In the genomic region with DNA sequence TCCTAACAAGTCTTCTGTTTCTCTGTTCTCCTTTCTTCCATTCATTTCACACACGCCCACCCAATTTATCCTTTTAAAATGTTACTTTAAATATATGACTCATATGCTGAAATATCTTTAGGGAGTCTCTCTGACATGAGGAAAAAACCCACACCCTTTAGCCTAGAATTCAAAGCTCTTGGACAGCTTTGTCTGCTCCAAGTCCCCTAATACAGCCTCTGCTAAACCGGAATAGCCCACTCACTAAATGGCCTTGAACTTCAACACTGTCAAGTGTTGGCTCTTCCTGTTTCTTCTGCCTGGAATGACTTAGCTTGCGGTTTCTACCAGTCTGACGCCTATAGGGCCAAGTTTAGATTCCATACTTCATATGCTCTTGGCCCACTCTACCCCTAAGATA, we compare ENCODE assay signal across 8 cellular contexts. TPM values are rescaled to one million over a fixed set of nuclear protein-coding genes. Genes with fewer than 3 reads are reported as not detected.
DNase-seq lines count a peak whose midpoint lies in the region; ATAC-seq and TF ChIP-seq lines count a peak whose summit lies in the region.

No MANE protein-coding gene starts in this region.

- DNase-seq in NOMO-1 treated with DMSO at 0.1 percent for 48 hours (lab: John Stamatoyannopoulos, UW; ENCODE audit: unreplicated experiment) (peak; percentile 45), fibroblast of the aortic adventitia (ENCODE audit: low read depth) (peak; percentile 70), cerebellar cortex (ENCODE audit: low spot score) (no peak), NCI-H2081 (lab: John Stamatoyannopoulos, UW) (no peak), NCI-H1930 (lab: John Stamatoyannopoulos, UW) (no peak)
- no peak for DNase-seq in central memory CD4-positive, alpha-beta T cell

- ATAC-seq in GM18519 (IDR thresholded peaks at IDR 0.05; ENCODE audit: low FRiP score, unreplicated experiment) (peak; percentile 33), HG02759 (IDR thresholded peaks at IDR 0.05; ENCODE audit: unreplicated experiment) (peak; percentile 45)

- no peak for TF ChIP-seq CTCF in fibroblast of the aortic adventitia (IDR thresholded peaks at IDR 0.05; ENCODE audit: insufficient read depth, low read length)

- H3K4me3 ChIP-seq in fibroblast of the aortic adventitia (ENCODE audit: low read depth, low read length) = no peak overlapping the region

RNA-seq across cellular contexts. Expression of gene CD96, which starts 3.3 kb away (rescaled TPM):
- total RNA-seq in fibroblast of the aortic adventitia (ENCODE audit: low replicate concordance) = 0.09 TPM in 1 of 2 replicates, not detected in the other

RNA-seq across cellular contexts. Expression of gene ZBED2, which starts 56.5 kb away (rescaled TPM):
- 0.09 TPM in 1 of 2 replicates, not detected in the other for total RNA-seq in fibroblast of the aortic adventitia (ENCODE audit: low replicate concordance)

Comparison
In these comparisons a context has a peak if more than half of its experiments do, and no peak if none do; other contexts are left out.
1. DNase-seq: peak in NOMO-1 treated with DMSO at 0.1 percent for 48 hours (single experiment) and fibroblast of the aortic adventitia (single experiment); none in cerebellar cortex (single experiment), NCI-H2081 (0 of 2), central memory CD4-positive, alpha-beta T cell (single experiment) and NCI-H1930 (0 of 2).